ENCODE assay signal across 8 cellular contexts in genomic region chr18:48605408-48605845, GRCh38.
DNase-seq lines count a peak whose midpoint lies in the region.

No MANE protein-coding gene starts in this region.

- DNase-seq in NCI-H1436 (lab: John Stamatoyannopoulos, UW) (peak; percentile 11), NCI-H1436 treated with DMSO at 0.1 percent for 48 hours (lab: John Stamatoyannopoulos, UW) (no peak), HT1080 (ENCODE audit: low read depth) (peak; percentile 54), SKM-1 treated with dmso at 0.1 percent for 144 hours (lab: John Stamatoyannopoulos, UW; ENCODE audit: unreplicated experiment) (peak; percentile 73), lung microvascular endothelial cell (ENCODE audit: low read depth in 2 of 2) (peak; percentile 67), DMS153 treated with DMSO at 0.1 percent for 48 hours (lab: John Stamatoyannopoulos, UW; ENCODE audit: unreplicated experiment) (no peak), H4 (ENCODE audit: low spot score) (no peak)
- DNase-seq in stimulated activated naive CD4-positive, alpha-beta T cell (lab: John Stamatoyannopoulos, UW), result no peak

Comparison
In these comparisons a context has a peak if more than half of its experiments do, and no peak if none do; other contexts are left out.
1. DNase-seq: peak in NCI-H1436 (single experiment), HT1080 (single experiment), SKM-1 treated with dmso at 0.1 percent for 144 hours (single experiment) and lung microvascular endothelial cell (2 of 2); none in NCI-H1436 treated with DMSO at 0.1 percent for 48 hours (single experiment), DMS153 treated with DMSO at 0.1 percent for 48 hours (single experiment), H4 (single experiment) and stimulated activated naive CD4-positive, alpha-beta T cell (0 of 6).